20 cellular contexts compared by ENCODE assay signal in genomic region chr18:66271927-66272326, GRCh38.
DNase-seq lines count a peak whose midpoint lies in the region; TF ChIP-seq lines count a peak whose summit lies in the region.
"Had no signal": no experiment of that assay in that cellular context is flagged by ENCODE, and none has a peak within 500 bp of the region (broad histone marks: within the 10 kb centered on the region; RNA-seq: fewer than 3 reads in every experiment).

No MANE protein-coding gene starts in this region.

- H3K27me3 Mint-ChIP-seq in endodermal cell (ENCODE audit: insufficient read depth) = no peaks in the 10 kb centered on the region
- H3K27me3 Mint-ChIP-seq in CD8-positive, alpha-beta memory T cell = no peaks in the 10 kb centered on the region
- H3K27me3 Mint-ChIP-seq: CD4-positive, alpha-beta memory T cell had no signal

- DNase-seq in endodermal cell (peak; percentile 83), iPS-NIHi11 (ENCODE audit: low spot score) (peak; percentile 63), DMS153 treated with DMSO at 0.1 percent for 48 hours (lab: John Stamatoyannopoulos, UW; ENCODE audit: unreplicated experiment) (no peak), AML-193 (lab: John Stamatoyannopoulos, UW) (no peak)
- DNase-seq in stimulated activated CD4-positive, alpha-beta T cell treated with anti-CD3 and anti-CD28 coated beads, Interleukin-2, amount 100 ng/mL, for 24 hours = no peak
- no peak for DNase-seq in CD8-positive, alpha-beta memory T cell
- DNase-seq: Calu3; CD4-positive, alpha-beta memory T cell; DMS153; GF-D8; Kasumi-1; NCI-H1417; NCI-H1694 treated with DMSO at 0.1 percent for 48 hours; NCI-H2081 treated with DMSO at 0.1 percent for 48 hours; NCI-H2171 treated with DMSO at 0.1 percent for 48 hours; NCI-H524 treated with DMSO at 0.1 percent for 48 hours; NCI-H82 had no signal

- CTCF ChIA-PET in CD8-positive, alpha-beta memory T cell (lab: Charles Lee) = no interaction called here

- H3K4me1 ChIP-seq in HUES64 (ENCODE audit: insufficient read depth, low read length) (peaks cover 26% of the 10 kb centered on the region), endodermal cell (ENCODE audit: control insufficient read depth, insufficient read depth, low read length) (no peaks in the 10 kb centered on the region)
- H3K4me1 ChIP-seq in CD8-positive, alpha-beta memory T cell (ENCODE audit: insufficient read depth, low read length) = no peaks in the 10 kb centered on the region
- H3K4me1 ChIP-seq: BLaER1 treated with 17β-estradiol and CSF1 and Interleukin-3, amounts not matched to agents 10 nM and 100 nM; SJCRH30 had no signal

- TF ChIP-seq CTCF in endodermal cell (conservative IDR thresholded peaks at IDR 0.05) = no peak

- H3K36me3 Mint-ChIP-seq in endodermal cell (ENCODE audit: low read depth) = peaks cover 24% of the 10 kb centered on the region
- H3K36me3 Mint-ChIP-seq in CD8-positive, alpha-beta memory T cell = no peaks in the 10 kb centered on the region
- H3K36me3 Mint-ChIP-seq: CD4-positive, alpha-beta memory T cell had no signal

- no peak overlapping the region for H3K4me3 Mint-ChIP-seq in endodermal cell
- no peak overlapping the region for H3K4me3 Mint-ChIP-seq in CD8-positive, alpha-beta memory T cell
- H3K4me3 Mint-ChIP-seq: CD4-positive, alpha-beta memory T cell had no signal

- H3K9ac ChIP-seq in HUES64 (ENCODE audit: low read depth, low read length) (no peak overlapping the region; the same call in 1 of the 2 replicates), endodermal cell (ENCODE audit: extremely low read depth, low read length, poor library complexity, severe bottlenecking) (no peak overlapping the region)
- H3K9ac ChIP-seq: BLaER1 treated with 17β-estradiol and CSF1 and Interleukin-3, amounts not matched to agents 10 nM and 100 nM had no signal

- peaks cover 13% of the 10 kb centered on the region; the same call in 1 of the 2 replicates for H3K36me3 ChIP-seq in HUES64 (ENCODE audit: insufficient read depth, low read length)
- H3K36me3 ChIP-seq in endodermal cell (ENCODE audit: control insufficient read depth, insufficient read depth, low read length) = no peaks in the 10 kb centered on the region
- no peaks in the 10 kb centered on the region for H3K36me3 ChIP-seq in CD8-positive, alpha-beta memory T cell (ENCODE audit: insufficient read depth, low read length)
- H3K36me3 ChIP-seq: BLaER1 treated with 17β-estradiol and CSF1 and Interleukin-3, amounts not matched to agents 10 nM and 100 nM; SJCRH30 had no signal

- peak overlapping the region; percentile 89 for H3K27ac Mint-ChIP-seq in endodermal cell
- no peak overlapping the region for H3K27ac Mint-ChIP-seq in CD8-positive, alpha-beta memory T cell
- H3K27ac Mint-ChIP-seq: CD4-positive, alpha-beta memory T cell had no signal

- H3K27ac ChIP-seq in HUES64 (ENCODE audit: low read depth, low read length) (peak overlapping the region; percentile 81), endodermal cell (ENCODE audit: low read depth, low read length) (no peak overlapping the region)
- H3K27ac ChIP-seq in CD8-positive, alpha-beta memory T cell (ENCODE audit: low read depth, low read length) = no peak overlapping the region
- H3K27ac ChIP-seq: BLaER1 treated with 17β-estradiol and CSF1 and Interleukin-3, amounts not matched to agents 10 nM and 100 nM; SJCRH30 had no signal

- H3K27me3 ChIP-seq in HUES64 (ENCODE audit: insufficient read depth, low read length) = no peaks in the 10 kb centered on the region
- no peaks in the 10 kb centered on the region for H3K27me3 ChIP-seq in endodermal cell (ENCODE audit: control insufficient read depth, insufficient read depth, low read length, poor library complexity, severe bottlenecking)
- H3K27me3 ChIP-seq in CD8-positive, alpha-beta memory T cell (ENCODE audit: insufficient read depth, low read length, poor library complexity, severe bottlenecking) = no peaks in the 10 kb centered on the region
- H3K27me3 ChIP-seq: BLaER1 treated with 17β-estradiol and CSF1 and Interleukin-3, amounts not matched to agents 10 nM and 100 nM; SJCRH30 had no signal

- H3K4me1 Mint-ChIP-seq in endodermal cell = peaks cover 18% of the 10 kb centered on the region
- no peaks in the 10 kb centered on the region for H3K4me1 Mint-ChIP-seq in CD8-positive, alpha-beta memory T cell
- H3K4me1 Mint-ChIP-seq: CD4-positive, alpha-beta memory T cell had no signal

- 7% methylated on average over 2 of the region's 3 CpGs for WGBS in HUES64
- WGBS in endodermal cell (ENCODE audit: insufficient coverage in 1 of 2, insufficient read length in 1 of 2), 2 experiments = 11 to 16% methylated on average over 2 to 3 of the region's 3 CpGs

- POLR2A ChIA-PET in CD8-positive, alpha-beta memory T cell (lab: Charles Lee) = no interaction called here

- peak overlapping the region; percentile 3; the same call in 1 of the 2 replicates for H3K4me3 ChIP-seq in HUES64 (ENCODE audit: low read length)
- H3K4me3 ChIP-seq in endodermal cell (ENCODE audit: low read length) = peak overlapping the region; percentile 44
- H3K4me3 ChIP-seq in CD8-positive, alpha-beta memory T cell (ENCODE audit: low read length) = no peak overlapping the region
- H3K4me3 ChIP-seq: BLaER1 treated with 17β-estradiol and CSF1 and Interleukin-3, amounts not matched to agents 10 nM and 100 nM; SJCRH30 had no signal

- H3K9me3 ChIP-seq in HUES64 (ENCODE audit: insufficient read depth, low read depth, low read length) (peaks cover 55% of the 10 kb centered on the region), endodermal cell (ENCODE audit: control insufficient read depth, low read length) (peaks cover 60% of the 10 kb centered on the region)
- no peaks in the 10 kb centered on the region for H3K9me3 ChIP-seq in CD8-positive, alpha-beta memory T cell (ENCODE audit: low read length)
- H3K9me3 ChIP-seq: SJCRH30 had no signal

- H3K9me3 Mint-ChIP-seq in endodermal cell = peaks cover 70% of the 10 kb centered on the region
- peaks cover 9 to 41% (median 26%) of the 10 kb centered on the region in 5 donors for H3K9me3 Mint-ChIP-seq in CD8-positive, alpha-beta memory T cell

Comparison
In these comparisons a context has a peak if more than half of its experiments do, and no peak if none do; other contexts are left out.
1. DNase-seq: peak in endodermal cell (single experiment) and iPS-NIHi11 (single experiment); none in stimulated activated CD4-positive, alpha-beta T cell treated with anti-CD3 and anti-CD28 coated beads, Interleukin-2, amount 100 ng/mL, for 24 hours (0 of 2), DMS153 treated with DMSO at 0.1 percent for 48 hours (single experiment), CD8-positive, alpha-beta memory T cell (0 of 5) and AML-193 (0 of 2).